ENCODE assay signal across 1 cellular context in genomic region chr1:25414581-25414980, GRCh38. TPM values are rescaled to one million over a fixed set of nuclear protein-coding genes. Genes with fewer than 3 reads are reported as not detected.
"Had no signal": no experiment of that assay in that cellular context is flagged by ENCODE, and none has a peak within 500 bp of the region (broad histone marks: within the 10 kb centered on the region; RNA-seq: fewer than 3 reads in every experiment).

No MANE protein-coding gene starts in this region.

RNA-seq across cellular contexts. Expression of gene RHCE, which starts 6.0 kb away (rescaled TPM):
- total RNA-seq: NCI-H460 had no signal
